Comparison of ENCODE assay signal across 1 cellular context in genomic region chr7:34757570-34758110, GRCh38.
TF ChIP-seq lines count a peak whose summit lies in the region.

No MANE protein-coding gene starts in this region.

TF ChIP-seq in GM12878, 131 proteins besides CTCF, POLR2A, EP300 and RAD21:
- TF ChIP-seq MEF2B (IDR thresholded peaks at IDR 0.05; ENCODE audit: partially characterized antibody, poor library complexity, severe bottlenecking): no peak
- TF ChIP-seq ZNF687 (IDR thresholded peaks at IDR 0.05): 0 out of 2 replicates have a peak, but pooled peaks have one; percentile 12
- TF ChIP-seq BACH1 (IDR thresholded peaks at IDR 0.05; ENCODE audit: borderline replicate concordance): 0 out of 2 replicates have a peak, but pooled peaks have one; percentile 48
- peak; percentile 47 for TF ChIP-seq MLLT1 (IDR thresholded peaks at IDR 0.05)
- no peak for TF ChIP-seq CHD2 (IDR thresholded peaks at IDR 0.05; ENCODE audit: borderline replicate concordance, low read depth, low read length)
- 0 out of 2 replicates have a peak, but pooled peaks have one; percentile 9 for TF ChIP-seq IKZF1 (conservative IDR thresholded peaks at IDR 0.05)
